9 cellular contexts compared by ENCODE assay signal in the genomic region with DNA sequence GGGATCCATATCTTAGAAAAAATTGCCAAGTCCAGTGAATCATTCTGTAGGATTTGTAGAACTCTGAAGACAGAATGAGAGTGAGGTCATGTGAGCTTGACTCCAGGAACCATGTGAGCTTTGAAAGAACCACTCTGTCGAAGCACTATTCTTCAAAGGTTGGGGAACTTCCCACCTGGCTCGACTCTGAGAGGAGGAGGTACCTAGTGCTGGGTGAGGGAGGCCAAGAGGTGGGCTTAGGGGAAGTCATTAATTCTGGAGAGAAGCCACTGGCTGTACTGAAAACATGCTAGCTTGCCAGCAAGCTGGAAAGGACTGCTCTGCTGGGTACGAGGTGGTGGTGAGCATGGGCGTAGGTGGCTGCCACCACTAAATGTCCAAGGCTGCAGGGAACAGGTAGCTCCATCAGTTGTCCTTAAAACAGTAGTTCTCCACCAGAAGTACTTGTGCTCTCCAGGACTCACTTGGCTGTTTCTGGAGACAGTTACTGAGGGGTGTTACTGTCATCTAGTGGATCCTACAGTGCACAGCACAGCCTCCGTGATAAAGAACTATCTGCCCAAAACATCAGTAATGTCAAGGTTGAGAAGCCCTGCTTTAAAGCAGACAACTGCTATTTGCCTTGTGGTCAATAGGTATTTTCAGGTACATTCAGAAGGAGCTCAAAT. TPM values are rescaled to one million over a fixed set of nuclear protein-coding genes. Genes with fewer than 3 reads are reported as not detected.
A peak's percentile ranks its signal among the peaks of the same experiment; 100 is the strongest.
DNase-seq lines count a peak whose midpoint lies in the region; ATAC-seq, FAIRE-seq and TF ChIP-seq lines count a peak whose summit lies in the region.
"Had no signal": no experiment of that assay in that cellular context is flagged by ENCODE, and none has a peak within 500 bp of the region (broad histone marks: within the 10 kb centered on the region; RNA-seq: fewer than 3 reads in every experiment).

No MANE protein-coding gene starts in this region.

- H3K4me1 Mint-ChIP-seq in activated T-cell treated with anti-CD3 and anti-CD28 coated beads, Interleukin-2, amount 50 U/mL, for 4 hours (ENCODE audit: low read depth): peaks cover 23% of the 10 kb centered on the region

- peak; percentile 37 for TF ChIP-seq CTCF in upper lobe of right lung (IDR thresholded peaks at IDR 0.05)

- no peak for FAIRE-seq in HTR-8/SVneo (lab: Jason Lieb, UNC)

- peaks cover 40% of the 10 kb centered on the region for H3K36me3 Mint-ChIP-seq in activated T-cell treated with anti-CD3 and anti-CD28 coated beads, Interleukin-2, amount 50 U/mL, for 4 hours (ENCODE audit: insufficient read depth)

- intact Hi-C loops in upper lobe of right lung (cut with DNase I): no loop called here

- H3K4me3 ChIP-seq in upper lobe of right lung: no peak overlapping the region
- H3K4me3 ChIP-seq: BLaER1 had no signal

- H3K4me1 ChIP-seq in upper lobe of right lung: no peaks in the 10 kb centered on the region
- H3K4me1 ChIP-seq: BLaER1 had no signal

- no peaks in the 10 kb centered on the region for H3K27me3 Mint-ChIP-seq in activated T-cell treated with anti-CD3 and anti-CD28 coated beads, Interleukin-2, amount 50 U/mL, for 4 hours (ENCODE audit: low read depth)

- DNase-seq in DMS79 (lab: John Stamatoyannopoulos, UW) (peak; percentile 11), DMS79 treated with DMSO at 0.1 percent for 48 hours (lab: John Stamatoyannopoulos, UW) (no peak), HTR-8/SVneo (ENCODE audit: insufficient read length, low spot score) (peak; percentile 31), hippocampal formation (lab: John Stamatoyannopoulos, UW) (peak; percentile 20 to 70), upper lobe of right lung (no peak), SKM-1 treated with dmso at 0.1 percent for 144 hours (lab: John Stamatoyannopoulos, UW; ENCODE audit: unreplicated experiment) (no peak)
- no peak for DNase-seq in activated T-cell treated with anti-CD3 and anti-CD28 coated beads, Interleukin-2, amount 50 U/mL, for 4 hours
- no peak for DNase-seq in activated CD4-positive, alpha-beta T cell treated with anti-CD3 and anti-CD28 coated beads, Interleukin-2, amount 50 U/mL, for 4 hours

- H3K27ac ChIP-seq in upper lobe of right lung: no peak overlapping the region
- H3K27ac ChIP-seq: BLaER1 had no signal

- peaks cover 21% of the 10 kb centered on the region for H3K36me3 ChIP-seq in upper lobe of right lung
- H3K36me3 ChIP-seq: BLaER1 had no signal

- no peaks in the 10 kb centered on the region for H3K27me3 ChIP-seq in upper lobe of right lung
- H3K27me3 ChIP-seq: BLaER1 had no signal

- peaks cover 23% of the 10 kb centered on the region for H3K9me3 Mint-ChIP-seq in activated T-cell treated with anti-CD3 and anti-CD28 coated beads, Interleukin-2, amount 50 U/mL, for 4 hours

- peaks cover 5% of the 10 kb centered on the region for H3K9me3 ChIP-seq in upper lobe of right lung

- peak; percentile 31 to 42 for ATAC-seq in activated T-cell treated with anti-CD3 and anti-CD28 coated beads, Interleukin-2, amount 50 U/mL, for 4 hours
- ATAC-seq in upper lobe of right lung: peak; percentile 58

- no peak overlapping the region for H3K4me3 Mint-ChIP-seq in activated T-cell treated with anti-CD3 and anti-CD28 coated beads, Interleukin-2, amount 50 U/mL, for 4 hours

RNA-seq across cellular contexts. Expression of a gene that starts 34.7 kb away (rescaled TPM):
- total RNA-seq in activated T-cell treated with anti-CD3 and anti-CD28 coated beads, Interleukin-2, amount 50 U/mL, for 4 hours: 10 to 100 TPM; 22.9 to 27.8 (median 24.2) TPM
- 7.2 TPM for total RNA-seq in upper lobe of right lung

Comparison
In these comparisons a context has a peak if more than half of its experiments do, and no peak if none do; other contexts are left out.
1. DNase-seq: peak in DMS79 (single experiment), HTR-8/SVneo (single experiment) and hippocampal formation (2 of 2); none in DMS79 treated with DMSO at 0.1 percent for 48 hours (single experiment), activated T-cell treated with anti-CD3 and anti-CD28 coated beads, Interleukin-2, amount 50 U/mL, for 4 hours (single experiment), upper lobe of right lung (single experiment), SKM-1 treated with dmso at 0.1 percent for 144 hours (single experiment) and activated CD4-positive, alpha-beta T cell treated with anti-CD3 and anti-CD28 coated beads, Interleukin-2, amount 50 U/mL, for 4 hours (0 of 2).